19 cellular contexts compared by ENCODE assay signal in genomic region chr2:72092099-72092498, GRCh38. TPM values are rescaled to one million over a fixed set of nuclear protein-coding genes. Genes with fewer than 3 reads are reported as not detected.
DNase-seq lines count a peak whose midpoint lies in the region; ATAC-seq and TF ChIP-seq lines count a peak whose summit lies in the region.
"Had no signal": no experiment of that assay in that cellular context is flagged by ENCODE, and none has a peak within 500 bp of the region (broad histone marks: within the 10 kb centered on the region; RNA-seq: fewer than 3 reads in every experiment).

No MANE protein-coding gene starts in this region.

- peaks cover 3% of the 10 kb centered on the region; the same call in 1 of the 2 replicates for H3K27me3 ChIP-seq in SK-N-SH (ENCODE audit: insufficient read depth)
- H3K27me3 ChIP-seq: BLaER1, MG63, SJCRH30 had no signal

- H3K4me1 ChIP-seq in SK-N-SH (ENCODE audit: control insufficient read depth in 1 of 2, insufficient read depth in 2 of 2, low read depth in 1 of 2, low read length in 1 of 2), result no peaks in the 10 kb centered on the region
- H3K4me1 ChIP-seq: BLaER1, SJCRH30 had no signal

- POLR2A ChIA-PET in SK-N-SH (lab: Yijun Ruan, JAX), result no interaction called here

- no peaks in the 10 kb centered on the region for H3K9me3 ChIP-seq in SK-N-SH
- H3K9me3 ChIP-seq: MG63, SJCRH30 had no signal

- no peak overlapping the region for H3K9ac ChIP-seq in SK-N-SH
- H3K9ac ChIP-seq: BLaER1 had no signal

- peaks cover 7% of the 10 kb centered on the region for H3K4me1 Mint-ChIP-seq in Calu3 (ENCODE audit: low read depth, unreplicated experiment)
- H3K4me1 Mint-ChIP-seq in activated naive CD8-positive, alpha-beta T cell treated with anti-CD3 and anti-CD28 coated beads, Interleukin-2, amount 50 U/mL, for 24 hours, result no peaks in the 10 kb centered on the region

- DNase-seq in Calu3, result peak; percentile 30
- peak; percentile 70 for DNase-seq in MV-4-11 (lab: John Stamatoyannopoulos, UW)
- DNase-seq in choroid plexus epithelial cell (ENCODE audit: low read depth), result peak; percentile 13
- peak in 1 of 2 donors; percentile 28 for DNase-seq in left colon
- DNase-seq in SK-N-SH, result no peak
- DNase-seq in middle frontal gyrus (ENCODE audit: extremely low spot score, low spot score), result no peak
- no peak for DNase-seq in SK-N-DZ (ENCODE audit: low spot score)
- DNase-seq in activated naive CD8-positive, alpha-beta T cell treated with anti-CD3 and anti-CD28 coated beads, Interleukin-2, amount 50 U/mL, for 24 hours, result no peak
- DNase-seq: CD4-positive, alpha-beta memory T cell; GF-D8; Kasumi-1; MG63; NCI-H1105 treated with DMSO at 0.1 percent for 48 hours; NCI-H1694; NCI-H2081 treated with DMSO at 0.1 percent for 48 hours; NK-92 treated with Interleukin-12 subunit alpha and Interleukin-12 subunit beta, amount 100 ng/mL, for 24 hours; OCI-M1; SJCRH30 had no signal

- no peak overlapping the region for H3K27ac ChIP-seq in SK-N-SH (ENCODE audit: low read depth in 2 of 2, low read length in 1 of 2)
- H3K27ac ChIP-seq: BLaER1, SJCRH30 had no signal

- intact Hi-C loops in Calu3 (cut with micrococcal nuclease; ENCODE audit: unreplicated experiment) (no loop called here), left colon (cut with DNase I, micrococcal nuclease) (no loop called here)

- H3K36me3 Mint-ChIP-seq in Calu3 (ENCODE audit: insufficient read depth, unreplicated experiment), result no peaks in the 10 kb centered on the region
- H3K36me3 Mint-ChIP-seq in activated naive CD8-positive, alpha-beta T cell treated with anti-CD3 and anti-CD28 coated beads, Interleukin-2, amount 50 U/mL, for 24 hours (ENCODE audit: low read depth), result no peaks in the 10 kb centered on the region
- H3K36me3 Mint-ChIP-seq: CD4-positive, alpha-beta memory T cell had no signal

- no peak overlapping the region for H3K4me2 ChIP-seq in SK-N-SH
- H3K4me2 ChIP-seq: BLaER1 had no signal

- no TSS peak for BruUV-seq in Calu3 (replicated peaks; lab: Mats Ljungman, UMichigan)

- no peaks in the 10 kb centered on the region for H3F3A ChIP-seq in SK-N-SH (replicated peaks; ENCODE audit: insufficient read depth)

- CTCF ChIA-PET in Calu3 (lab: Charles Lee) (no interaction called here), SK-N-SH (lab: Yijun Ruan, JAX) (no interaction called here)

- no peaks in the 10 kb centered on the region for H3K79me2 ChIP-seq in SK-N-SH (ENCODE audit: insufficient read depth)

- peak; percentile 97 for ATAC-seq in left colon
- ATAC-seq in activated naive CD8-positive, alpha-beta T cell treated with anti-CD3 and anti-CD28 coated beads, Interleukin-2, amount 50 U/mL, for 24 hours, result no peak

- H3K27ac Mint-ChIP-seq in Calu3 (ENCODE audit: unreplicated experiment), result no peak overlapping the region
- no peak overlapping the region for H3K27ac Mint-ChIP-seq in activated naive CD8-positive, alpha-beta T cell treated with anti-CD3 and anti-CD28 coated beads, Interleukin-2, amount 50 U/mL, for 24 hours
- H3K27ac Mint-ChIP-seq: CD4-positive, alpha-beta memory T cell had no signal

- TF ChIP-seq EP300 in SK-N-SH (IDR thresholded peaks at IDR 0.05; ENCODE audit: borderline replicate concordance in 1 of 2, low read depth in 1 of 2, low read length in 1 of 2), result no peak

- H3K4me3 Mint-ChIP-seq in Calu3 (ENCODE audit: low read depth, unreplicated experiment), result no peak overlapping the region
- no peak overlapping the region for H3K4me3 Mint-ChIP-seq in activated naive CD8-positive, alpha-beta T cell treated with anti-CD3 and anti-CD28 coated beads, Interleukin-2, amount 50 U/mL, for 24 hours
- H3K4me3 Mint-ChIP-seq: CD4-positive, alpha-beta memory T cell had no signal

- no peaks in the 10 kb centered on the region for H3K27me3 Mint-ChIP-seq in Calu3 (ENCODE audit: unreplicated experiment)
- no peaks in the 10 kb centered on the region for H3K27me3 Mint-ChIP-seq in activated naive CD8-positive, alpha-beta T cell treated with anti-CD3 and anti-CD28 coated beads, Interleukin-2, amount 50 U/mL, for 24 hours

- TF ChIP-seq CTCF in Calu3 (IDR thresholded peaks at IDR 0.05; ENCODE audit: unreplicated experiment) (no peak), choroid plexus epithelial cell (conservative IDR thresholded peaks at IDR 0.05; ENCODE audit: low read depth, low read length) (no peak), SK-N-SH (IDR thresholded peaks at IDR 0.05) (no peak)

- H3K9me3 Mint-ChIP-seq in Calu3 (ENCODE audit: low read depth, unreplicated experiment), result no peaks in the 10 kb centered on the region
- H3K9me3 Mint-ChIP-seq in activated naive CD8-positive, alpha-beta T cell treated with anti-CD3 and anti-CD28 coated beads, Interleukin-2, amount 50 U/mL, for 24 hours, result no peaks in the 10 kb centered on the region

- no peaks in the 10 kb centered on the region for H3K36me3 ChIP-seq in SK-N-SH (replicated peaks in 1 of 2; ENCODE audit: control insufficient read depth in 1 of 2, insufficient read depth in 2 of 2, low read length in 1 of 2)
- H3K36me3 ChIP-seq: BLaER1, MG63, SJCRH30 had no signal

- H3K4me3 ChIP-seq in choroid plexus epithelial cell (ENCODE audit: low read depth, low read length) (no peak overlapping the region), SK-N-SH (ENCODE audit: low read depth in 2 of 2, low read length in 1 of 2) (no peak overlapping the region)
- H3K4me3 ChIP-seq: BLaER1, MG63, SJCRH30 had no signal

- no peaks in the 10 kb centered on the region for H3K9me2 ChIP-seq in SK-N-SH

- TF ChIP-seq RAD21 in SK-N-SH (IDR thresholded peaks at IDR 0.05; ENCODE audit: low read length), result no peak

- WGBS in SK-N-SH (ENCODE audit: low lambda C conversion rate), result 33% methylated on average over 6 of the region's 6 CpGs

- no peaks in the 10 kb centered on the region for H4K20me1 ChIP-seq in SK-N-SH (ENCODE audit: insufficient read depth)
- H4K20me1 ChIP-seq: BLaER1 had no signal

- H2AFZ ChIP-seq in SK-N-SH (ENCODE audit: low read depth), result no peak overlapping the region

TF ChIP-seq in SK-N-SH, 30 proteins besides CTCF, POLR2A, EP300 and RAD21:
- TF ChIP-seq YY1 (IDR thresholded peaks at IDR 0.05; ENCODE audit: low read depth), result no peak
- no peak for TF ChIP-seq SIN3A (IDR thresholded peaks at IDR 0.05; ENCODE audit: borderline replicate concordance, low read depth, low read length)
- TF ChIP-seq RCOR1 (IDR thresholded peaks at IDR 0.05; ENCODE audit: low read length), result no peak
- TF ChIP-seq GABPA (IDR thresholded peaks at IDR 0.05; ENCODE audit: low read depth), result no peak
TF ChIP-seq in SK-N-SH: peak in this region for 0.

RNA-seq across cellular contexts. Expression of gene CYP26B1, which starts 55.6 kb away (rescaled TPM):
- total RNA-seq in Calu3 (2022) (3.0 and 5.1 TPM in 2 replicates), left colon (1 to 10 TPM; 1.6 to 2.1 TPM)
- polyA plus RNA-seq in SK-N-SH (2012; rRNA removed), result 0.26 and 0.33 TPM in 2 replicates
- polyA plus RNA-seq in SK-N-SH (2012; cell fraction: cytosol; rRNA removed), result 0.18 TPM in 2 replicates
- 0.83 and 0.92 TPM in 2 replicates for polyA plus RNA-seq in SK-N-SH (2012; cell fraction: nucleus; rRNA removed)
- polyA plus RNA-seq in SK-N-DZ (2014; cell fraction: cytosol; rRNA removed), result 0.13 TPM in 1 of 2 replicates, not detected in the other
- 0.34 and 0.73 TPM in 2 replicates for polyA plus RNA-seq in SK-N-DZ (2014; cell fraction: nucleus; rRNA removed)
- total RNA-seq: CD4-positive, alpha-beta memory T cell had no signal
- polyA plus RNA-seq: CD4-positive, alpha-beta memory T cell had no signal

Comparison
In these comparisons a context has a peak if more than half of its experiments do, and no peak if none do; other contexts are left out.
1. DNase-seq: peak in Calu3 (single experiment), MV-4-11 (single experiment) and choroid plexus epithelial cell (single experiment); none in SK-N-SH (single experiment), middle frontal gyrus (single experiment), SK-N-DZ (single experiment) and activated naive CD8-positive, alpha-beta T cell treated with anti-CD3 and anti-CD28 coated beads, Interleukin-2, amount 50 U/mL, for 24 hours (single experiment).